Comparison of ENCODE assay signal across 1 cellular context in genomic region chr1:204266504-204267034, GRCh38.
A peak's percentile ranks its signal among the peaks of the same experiment; 100 is the strongest.
TF ChIP-seq lines count a peak whose summit lies in the region.

No MANE protein-coding gene starts in this region.

TF ChIP-seq in HepG2, 621 proteins besides CTCF, POLR2A, EP300 and RAD21 (continued from another document and continues in another):
- TF ChIP-seq MAFG (CRISPR knock-in tag; IDR thresholded peaks at IDR 0.05) (no peak), CENPT (CRISPR knock-in tag; IDR thresholded peaks at IDR 0.05; ENCODE audit: low read depth) (no peak), TCF12 (IDR thresholded peaks at IDR 0.05) (no peak), TCF12 (CRISPR knock-in tag; IDR thresholded peaks at IDR 0.05) (no peak; the same call in 1 of the 2 replicates), SOX13 (IDR thresholded peaks at IDR 0.05) (no peak), SOX13 (CRISPR knock-in tag; conservative IDR thresholded peaks at IDR 0.05 in 1 of 2, IDR thresholded peaks at IDR 0.05 in 1 of 2) (peak in 1 of 2 experiments; percentile 71; a peak in 2 of 4 replicates), ZNF280D (CRISPR knock-in tag; IDR thresholded peaks at IDR 0.05) (no peak), SP5 (CRISPR knock-in tag; IDR thresholded peaks at IDR 0.05; ENCODE audit: borderline replicate concordance, low read depth) (peak; percentile 44), HOXA9 (CRISPR knock-in tag; IDR thresholded peaks at IDR 0.05; ENCODE audit: borderline replicate concordance) (no peak), ZNF784 (CRISPR knock-in tag; IDR thresholded peaks at IDR 0.05; ENCODE audit: borderline replicate concordance) (no peak), PAWR (CRISPR knock-in tag; IDR thresholded peaks at IDR 0.05; ENCODE audit: borderline replicate concordance) (no peak), HNRNPL (IDR thresholded peaks at IDR 0.05; ENCODE audit: low read depth, low read length) (no peak), PAXIP1 (CRISPR knock-in tag; conservative IDR thresholded peaks at IDR 0.05) (peak; percentile 96), AKNA (CRISPR knock-in tag; IDR thresholded peaks at IDR 0.05; ENCODE audit: borderline replicate concordance) (no peak), KAT7 (CRISPR knock-in tag; IDR thresholded peaks at IDR 0.05; ENCODE audit: borderline replicate concordance) (no peak), IRX3 (CRISPR knock-in tag; IDR thresholded peaks at IDR 0.05; ENCODE audit: borderline replicate concordance, low read depth) (no peak), MEIS1 (CRISPR knock-in tag; IDR thresholded peaks at IDR 0.05; ENCODE audit: borderline replicate concordance) (no peak), SP2 (CRISPR knock-in tag; IDR thresholded peaks at IDR 0.05) (no peak), IKZF1 (IDR thresholded peaks at IDR 0.05) (no peak), SNRNP70 (IDR thresholded peaks at IDR 0.05; ENCODE audit: low read depth, low read length) (no peak), MAF1 (CRISPR knock-in tag; IDR thresholded peaks at IDR 0.05; ENCODE audit: borderline replicate concordance) (no peak), PBX3 (CRISPR knock-in tag; IDR thresholded peaks at IDR 0.05; ENCODE audit: borderline replicate concordance) (no peak), ARHGAP35 (CRISPR knock-in tag; IDR thresholded peaks at IDR 0.05; ENCODE audit: borderline replicate concordance) (no peak), HNF1A (IDR thresholded peaks at IDR 0.05; ENCODE audit: low read depth) (peak; percentile 98), HNF1A (CRISPR knock-in tag; IDR thresholded peaks at IDR 0.05; ENCODE audit: borderline replicate concordance) (peak; percentile 99), GATA4 (IDR thresholded peaks at IDR 0.05; ENCODE audit: borderline replicate concordance, low read depth) (no peak), WIZ (CRISPR knock-in tag; IDR thresholded peaks at IDR 0.05) (no peak), ZNF24 (IDR thresholded peaks at IDR 0.05) (no peak), ZSCAN21 (CRISPR knock-in tag; IDR thresholded peaks at IDR 0.05; ENCODE audit: borderline replicate concordance) (peak; percentile 84; the same call in 1 of the 2 replicates), BORCS8-MEF2B (CRISPR knock-in tag; IDR thresholded peaks at IDR 0.05) (no peak), SRY (CRISPR knock-in tag; IDR thresholded peaks at IDR 0.05) (no peak), TFAP4 (IDR thresholded peaks at IDR 0.05; ENCODE audit: borderline replicate concordance, low read depth) (peak; percentile 36; the same call in 1 of the 2 replicates), ZNF644 (CRISPR knock-in tag; IDR thresholded peaks at IDR 0.05; ENCODE audit: low read depth) (peak; percentile 29; the same call in 1 of the 2 replicates), ZNF17 (CRISPR knock-in tag; IDR thresholded peaks at IDR 0.05) (no peak), ZNF136 (CRISPR knock-in tag; IDR thresholded peaks at IDR 0.05; ENCODE audit: low read depth) (no peak), SNAPC2 (CRISPR knock-in tag; IDR thresholded peaks at IDR 0.05) (no peak), PRDM4 (CRISPR knock-in tag; IDR thresholded peaks at IDR 0.05; ENCODE audit: borderline replicate concordance) (no peak), FLYWCH1 (CRISPR knock-in tag; IDR thresholded peaks at IDR 0.05) (no peak), ZFY (CRISPR knock-in tag; IDR thresholded peaks at IDR 0.05) (no peak), ZNF776 (CRISPR knock-in tag; IDR thresholded peaks at IDR 0.05) (no peak), ASH2L (IDR thresholded peaks at IDR 0.05; ENCODE audit: insufficient read length, low read depth, low read length) (no peak)
